Comparison of ENCODE assay signal across 1 cellular context in the genomic region with DNA sequence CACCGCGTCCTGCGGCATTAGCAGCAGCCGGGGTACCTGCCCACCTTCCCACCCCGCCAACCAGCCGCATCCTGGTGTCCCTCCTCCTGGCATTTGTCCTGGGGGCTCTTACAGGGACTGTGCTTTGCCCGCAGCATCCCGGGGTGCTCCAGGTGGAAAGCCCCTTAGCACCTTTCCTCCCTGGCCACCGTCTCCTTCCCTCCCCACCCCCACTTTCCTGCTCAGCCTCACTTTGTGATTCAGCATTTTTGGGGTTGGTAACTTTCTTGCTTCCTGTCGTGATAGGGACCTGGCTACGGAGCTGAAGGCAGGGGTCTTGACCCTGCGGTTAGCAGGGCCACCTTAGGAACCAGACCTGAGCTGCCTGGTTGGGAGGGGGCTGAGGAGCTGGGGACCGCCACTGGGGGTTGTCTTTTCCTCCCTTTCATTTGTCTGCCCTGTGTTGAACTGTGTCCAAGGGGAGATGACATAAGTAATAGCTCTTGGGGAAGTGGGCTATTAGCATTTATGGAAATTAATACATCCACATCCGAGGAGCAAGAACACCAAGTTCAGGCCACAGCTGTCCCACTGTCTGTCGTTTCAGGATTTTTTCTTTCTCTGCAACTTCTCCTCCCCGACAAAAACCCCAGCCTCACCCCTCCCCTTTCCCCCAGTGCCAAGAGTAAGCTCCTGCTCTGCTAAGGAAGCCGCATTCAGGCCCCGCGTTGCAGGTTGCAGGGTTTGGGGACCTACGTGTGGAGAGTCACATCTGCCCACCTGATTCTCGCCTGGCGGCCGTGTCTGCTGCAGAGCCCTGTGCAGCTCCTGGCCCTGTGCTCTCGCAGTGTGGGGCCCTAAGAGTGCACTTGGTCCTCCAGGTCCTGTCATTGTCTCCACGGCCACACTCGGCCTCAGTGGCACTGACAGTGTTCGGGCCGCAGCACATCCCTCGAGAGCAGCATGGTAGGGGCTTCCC.
TF ChIP-seq lines count a peak whose summit lies in the region.

No MANE protein-coding gene starts in this region.

TF ChIP-seq in HepG2, 621 proteins besides CTCF, POLR2A, EP300 and RAD21:
- TF ChIP-seq CSRNP2 (CRISPR knock-in tag; conservative IDR thresholded peaks at IDR 0.05; ENCODE audit: low read depth) (no peak), ARNT2 (CRISPR knock-in tag; IDR thresholded peaks at IDR 0.05; ENCODE audit: low read depth) (0 out of 2 replicates have a peak, but pooled peaks have one; percentile 31)
